In the genomic region with DNA sequence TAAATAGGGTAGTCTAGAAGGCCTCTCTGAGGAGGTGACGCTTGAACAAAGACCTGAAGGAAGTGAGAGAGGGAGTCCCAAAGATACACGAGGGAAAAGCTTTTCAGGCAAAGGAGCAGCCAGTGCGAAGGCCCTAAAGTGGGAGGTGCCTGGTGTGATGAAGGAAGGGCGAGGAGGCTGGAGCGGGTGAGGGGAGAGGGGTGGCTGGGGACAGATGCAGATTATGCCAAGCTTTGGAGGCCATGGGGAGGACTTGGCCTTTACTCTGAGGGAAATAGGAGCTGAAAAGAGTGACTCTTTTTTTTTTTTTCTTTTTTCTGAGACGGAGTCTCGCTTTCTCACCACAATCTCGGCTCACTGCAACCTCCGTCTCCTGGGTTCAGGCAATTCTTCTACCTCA, we compare ENCODE assay signal across 3 cellular contexts.
A peak's percentile ranks its signal among the peaks of the same experiment; 100 is the strongest.
TF ChIP-seq lines count a peak whose summit lies in the region.

No MANE protein-coding gene starts in this region.

TF ChIP-seq in SK-N-SH, 30 proteins besides CTCF, POLR2A, EP300 and RAD21:
- no peak for TF ChIP-seq POLR2AphosphoS5 (IDR thresholded peaks at IDR 0.05; ENCODE audit: low read depth, low read length)
- no peak for TF ChIP-seq CHD2 (IDR thresholded peaks at IDR 0.05; ENCODE audit: low read length, partially characterized antibody)
- no peak for TF ChIP-seq FOXM1 (IDR thresholded peaks at IDR 0.05; ENCODE audit: low read depth)
- TF ChIP-seq, protein P1, sequence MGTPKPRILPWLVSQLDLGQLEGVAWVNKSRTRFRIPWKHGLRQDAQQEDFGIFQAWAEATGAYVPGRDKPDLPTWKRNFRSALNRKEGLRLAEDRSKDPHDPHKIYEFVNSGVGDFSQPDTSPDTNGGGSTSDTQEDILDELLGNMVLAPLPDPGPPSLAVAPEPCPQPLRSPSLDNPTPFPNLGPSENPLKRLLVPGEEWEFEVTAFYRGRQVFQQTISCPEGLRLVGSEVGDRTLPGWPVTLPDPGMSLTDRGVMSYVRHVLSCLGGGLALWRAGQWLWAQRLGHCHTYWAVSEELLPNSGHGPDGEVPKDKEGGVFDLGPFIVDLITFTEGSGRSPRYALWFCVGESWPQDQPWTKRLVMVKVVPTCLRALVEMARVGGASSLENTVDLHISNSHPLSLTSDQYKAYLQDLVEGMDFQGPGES (IDR thresholded peaks at IDR 0.05; ENCODE audit: low read depth, low read length), result no peak
- no peak for TF ChIP-seq TCF12 (IDR thresholded peaks at IDR 0.05)
- TF ChIP-seq, protein P2, sequence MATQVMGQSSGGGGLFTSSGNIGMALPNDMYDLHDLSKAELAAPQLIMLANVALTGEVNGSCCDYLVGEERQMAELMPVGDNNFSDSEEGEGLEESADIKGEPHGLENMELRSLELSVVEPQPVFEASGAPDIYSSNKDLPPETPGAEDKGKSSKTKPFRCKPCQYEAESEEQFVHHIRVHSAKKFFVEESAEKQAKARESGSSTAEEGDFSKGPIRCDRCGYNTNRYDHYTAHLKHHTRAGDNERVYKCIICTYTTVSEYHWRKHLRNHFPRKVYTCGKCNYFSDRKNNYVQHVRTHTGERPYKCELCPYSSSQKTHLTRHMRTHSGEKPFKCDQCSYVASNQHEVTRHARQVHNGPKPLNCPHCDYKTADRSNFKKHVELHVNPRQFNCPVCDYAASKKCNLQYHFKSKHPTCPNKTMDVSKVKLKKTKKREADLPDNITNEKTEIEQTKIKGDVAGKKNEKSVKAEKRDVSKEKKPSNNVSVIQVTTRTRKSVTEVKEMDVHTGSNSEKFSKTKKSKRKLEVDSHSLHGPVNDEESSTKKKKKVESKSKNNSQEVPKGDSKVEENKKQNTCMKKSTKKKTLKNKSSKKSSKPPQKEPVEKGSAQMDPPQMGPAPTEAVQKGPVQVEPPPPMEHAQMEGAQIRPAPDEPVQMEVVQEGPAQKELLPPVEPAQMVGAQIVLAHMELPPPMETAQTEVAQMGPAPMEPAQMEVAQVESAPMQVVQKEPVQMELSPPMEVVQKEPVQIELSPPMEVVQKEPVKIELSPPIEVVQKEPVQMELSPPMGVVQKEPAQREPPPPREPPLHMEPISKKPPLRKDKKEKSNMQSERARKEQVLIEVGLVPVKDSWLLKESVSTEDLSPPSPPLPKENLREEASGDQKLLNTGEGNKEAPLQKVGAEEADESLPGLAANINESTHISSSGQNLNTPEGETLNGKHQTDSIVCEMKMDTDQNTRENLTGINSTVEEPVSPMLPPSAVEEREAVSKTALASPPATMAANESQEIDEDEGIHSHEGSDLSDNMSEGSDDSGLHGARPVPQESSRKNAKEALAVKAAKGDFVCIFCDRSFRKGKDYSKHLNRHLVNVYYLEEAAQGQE (IDR thresholded peaks at IDR 0.05; ENCODE audit: low read depth, low read length), result no peak
- no peak for TF ChIP-seq GABPA (IDR thresholded peaks at IDR 0.05; ENCODE audit: low read depth)
- no peak for TF ChIP-seq SMC3 (IDR thresholded peaks at IDR 0.05; ENCODE audit: low read depth, low read length)

TF ChIP-seq in SK-N-SH treated with all-trans-retinoic acid at 6 μM for 48 hours, 23 proteins besides CTCF, POLR2A, EP300 and RAD21 (continued from another document):
- TF ChIP-seq ISL1 (CRISPR knock-in tag; IDR thresholded peaks at IDR 0.05), result no peak
- no peak for TF ChIP-seq ZNF70 (CRISPR knock-in tag; IDR thresholded peaks at IDR 0.05)
- TF ChIP-seq RARB (CRISPR knock-in tag; IDR thresholded peaks at IDR 0.05), result no peak
- no peak for TF ChIP-seq BACH2 (CRISPR knock-in tag; IDR thresholded peaks at IDR 0.05; ENCODE audit: borderline replicate concordance)
- no peak for TF ChIP-seq TOX (CRISPR knock-in tag; IDR thresholded peaks at IDR 0.05; ENCODE audit: borderline replicate concordance)
- TF ChIP-seq, protein P3, sequence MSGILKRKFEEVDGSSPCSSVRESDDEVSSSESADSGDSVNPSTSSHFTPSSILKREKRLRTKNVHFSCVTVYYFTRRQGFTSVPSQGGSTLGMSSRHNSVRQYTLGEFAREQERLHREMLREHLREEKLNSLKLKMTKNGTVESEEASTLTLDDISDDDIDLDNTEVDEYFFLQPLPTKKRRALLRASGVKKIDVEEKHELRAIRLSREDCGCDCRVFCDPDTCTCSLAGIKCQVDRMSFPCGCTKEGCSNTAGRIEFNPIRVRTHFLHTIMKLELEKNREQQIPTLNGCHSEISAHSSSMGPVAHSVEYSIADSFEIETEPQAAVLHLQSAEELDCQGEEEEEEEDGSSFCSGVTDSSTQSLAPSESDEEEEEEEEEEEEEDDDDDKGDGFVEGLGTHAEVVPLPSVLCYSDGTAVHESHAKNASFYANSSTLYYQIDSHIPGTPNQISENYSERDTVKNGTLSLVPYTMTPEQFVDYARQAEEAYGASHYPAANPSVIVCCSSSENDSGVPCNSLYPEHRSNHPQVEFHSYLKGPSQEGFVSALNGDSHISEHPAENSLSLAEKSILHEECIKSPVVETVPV (CRISPR knock-in tag; IDR thresholded peaks at IDR 0.05), result no peak
- TF ChIP-seq, protein P4, sequence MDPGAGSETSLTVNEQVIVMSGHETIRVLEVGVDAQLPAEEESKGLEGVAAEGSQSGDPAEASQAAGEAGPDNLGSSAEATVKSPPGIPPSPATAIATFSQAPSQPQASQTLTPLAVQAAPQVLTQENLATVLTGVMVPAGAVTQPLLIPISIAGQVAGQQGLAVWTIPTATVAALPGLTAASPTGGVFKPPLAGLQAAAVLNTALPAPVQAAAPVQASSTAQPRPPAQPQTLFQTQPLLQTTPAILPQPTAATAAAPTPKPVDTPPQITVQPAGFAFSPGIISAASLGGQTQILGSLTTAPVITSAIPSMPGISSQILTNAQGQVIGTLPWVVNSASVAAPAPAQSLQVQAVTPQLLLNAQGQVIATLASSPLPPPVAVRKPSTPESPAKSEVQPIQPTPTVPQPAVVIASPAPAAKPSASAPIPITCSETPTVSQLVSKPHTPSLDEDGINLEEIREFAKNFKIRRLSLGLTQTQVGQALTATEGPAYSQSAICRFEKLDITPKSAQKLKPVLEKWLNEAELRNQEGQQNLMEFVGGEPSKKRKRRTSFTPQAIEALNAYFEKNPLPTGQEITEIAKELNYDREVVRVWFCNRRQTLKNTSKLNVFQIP (CRISPR knock-in tag; IDR thresholded peaks at IDR 0.05; ENCODE audit: borderline replicate concordance, low read depth), result no peak

TF ChIP-seq in HEK293, 187 proteins besides CTCF, POLR2A, EP300 and RAD21:
- TF ChIP-seq, protein P5, sequence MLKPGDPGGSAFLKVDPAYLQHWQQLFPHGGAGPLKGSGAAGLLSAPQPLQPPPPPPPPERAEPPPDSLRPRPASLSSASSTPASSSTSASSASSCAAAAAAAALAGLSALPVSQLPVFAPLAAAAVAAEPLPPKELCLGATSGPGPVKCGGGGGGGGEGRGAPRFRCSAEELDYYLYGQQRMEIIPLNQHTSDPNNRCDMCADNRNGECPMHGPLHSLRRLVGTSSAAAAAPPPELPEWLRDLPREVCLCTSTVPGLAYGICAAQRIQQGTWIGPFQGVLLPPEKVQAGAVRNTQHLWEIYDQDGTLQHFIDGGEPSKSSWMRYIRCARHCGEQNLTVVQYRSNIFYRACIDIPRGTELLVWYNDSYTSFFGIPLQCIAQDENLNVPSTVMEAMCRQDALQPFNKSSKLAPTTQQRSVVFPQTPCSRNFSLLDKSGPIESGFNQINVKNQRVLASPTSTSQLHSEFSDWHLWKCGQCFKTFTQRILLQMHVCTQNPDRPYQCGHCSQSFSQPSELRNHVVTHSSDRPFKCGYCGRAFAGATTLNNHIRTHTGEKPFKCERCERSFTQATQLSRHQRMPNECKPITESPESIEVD (tag by site-specific recombination; IDR thresholded peaks at IDR 0.05), result no peak
- TF ChIP-seq ZNF530 (tag by site-specific recombination; IDR thresholded peaks at IDR 0.05; ENCODE audit: low read depth), result no peak
- TF ChIP-seq ZBTB8A (tag by site-specific recombination; IDR thresholded peaks at IDR 0.05), result 0 out of 2 replicates have a peak, but pooled peaks have one; percentile 30
- TF ChIP-seq, protein P6, sequence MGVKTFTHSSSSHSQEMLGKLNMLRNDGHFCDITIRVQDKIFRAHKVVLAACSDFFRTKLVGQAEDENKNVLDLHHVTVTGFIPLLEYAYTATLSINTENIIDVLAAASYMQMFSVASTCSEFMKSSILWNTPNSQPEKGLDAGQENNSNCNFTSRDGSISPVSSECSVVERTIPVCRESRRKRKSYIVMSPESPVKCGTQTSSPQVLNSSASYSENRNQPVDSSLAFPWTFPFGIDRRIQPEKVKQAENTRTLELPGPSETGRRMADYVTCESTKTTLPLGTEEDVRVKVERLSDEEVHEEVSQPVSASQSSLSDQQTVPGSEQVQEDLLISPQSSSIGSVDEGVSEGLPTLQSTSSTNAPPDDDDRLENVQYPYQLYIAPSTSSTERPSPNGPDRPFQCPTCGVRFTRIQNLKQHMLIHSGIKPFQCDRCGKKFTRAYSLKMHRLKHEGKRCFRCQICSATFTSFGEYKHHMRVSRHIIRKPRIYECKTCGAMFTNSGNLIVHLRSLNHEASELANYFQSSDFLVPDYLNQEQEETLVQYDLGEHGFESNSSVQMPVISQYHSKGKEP (tag by site-specific recombination; IDR thresholded peaks at IDR 0.05), result no peak
- peak; percentile 81 for TF ChIP-seq ZNF335 (tag by site-specific recombination; conservative IDR thresholded peaks at IDR 0.05)
- no peak for TF ChIP-seq ZBTB21 (tag by site-specific recombination; IDR thresholded peaks at IDR 0.05)
- TF ChIP-seq PRDM1 (tag by site-specific recombination; IDR thresholded peaks at IDR 0.05), result no peak
TF ChIP-seq in HEK293: peak in this region for 2.
